8 cellular contexts compared by ENCODE assay signal in the genomic region with DNA sequence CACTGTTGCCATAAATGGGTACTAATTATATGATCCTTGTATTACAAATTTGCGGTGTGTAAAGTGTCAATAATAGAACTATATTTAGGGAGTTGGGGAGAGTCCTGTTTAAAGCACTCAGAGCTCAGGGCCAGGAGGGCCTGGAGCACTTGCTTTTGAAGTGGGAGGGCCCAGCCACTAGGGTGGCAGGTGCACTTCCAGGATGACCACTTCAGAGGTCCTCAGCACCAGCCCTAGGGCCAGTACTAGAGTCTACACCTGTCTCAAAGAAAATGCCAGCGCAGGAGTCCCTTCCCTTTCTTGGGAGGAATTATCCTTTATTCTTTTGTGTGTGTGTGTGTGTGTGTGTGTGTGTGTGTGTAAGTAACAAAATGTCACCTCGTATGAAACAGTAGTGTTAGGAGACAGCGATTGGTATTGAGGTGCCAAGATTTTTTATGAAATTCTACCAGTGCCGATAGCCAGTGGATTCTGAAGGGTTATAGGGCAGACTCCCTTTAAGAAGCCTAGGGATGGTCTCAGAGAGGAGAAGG. TPM values are rescaled to one million over a fixed set of nuclear protein-coding genes. Genes with fewer than 3 reads are reported as not detected.
A peak's percentile ranks its signal among the peaks of the same experiment; 100 is the strongest.
DNase-seq lines count a peak whose midpoint lies in the region; ATAC-seq and TF ChIP-seq lines count a peak whose summit lies in the region.

No MANE protein-coding gene starts in this region.

- DNase-seq in GM12865 (ENCODE audit: low read depth) (peak; percentile 32), OCI-LY7 (ENCODE audit: low spot score) (peak; percentile 14), epithelial cell of proximal tubule (ENCODE audit: low read depth) (no peak), sciatic nerve (ENCODE audit: low spot score) (no peak), posterior vena cava (ENCODE audit: low spot score) (no peak), HUDEP-2 (lab: John Stamatoyannopoulos, UW; ENCODE audit: unreplicated experiment in 76 of 76) (no peak), SHP77 treated with DMSO at 0.1 percent for 48 hours (lab: John Stamatoyannopoulos, UW) (no peak)

- no peaks in the 10 kb centered on the region for H3K9me2 ChIP-seq in OCI-LY7 (ENCODE audit: insufficient read depth, low read length)

- H2AFZ ChIP-seq in OCI-LY7 (ENCODE audit: low read length), result peak overlapping the region; percentile 60

- peak; percentile 1 for ATAC-seq in sciatic nerve
- no peak for ATAC-seq in HG03469 (IDR thresholded peaks at IDR 0.05; ENCODE audit: unreplicated experiment)

- no peaks in the 10 kb centered on the region for H4K20me1 ChIP-seq in OCI-LY7 (ENCODE audit: insufficient read depth, low read length)

- H3K9me3 ChIP-seq in OCI-LY7 (ENCODE audit: low read length), result no peaks in the 10 kb centered on the region

- BruUV-seq in OCI-LY7 (replicated peaks; lab: Mats Ljungman, UMichigan), result TSS peak; percentile 76

- H3K27ac ChIP-seq in OCI-LY7 (ENCODE audit: low read depth, low read length, poor library complexity, severe bottlenecking), result peak overlapping the region; percentile 32

- intact Hi-C loops in OCI-LY7 (cut with micrococcal nuclease; ENCODE audit: unreplicated experiment), result loop anchor here (10.0 kb wide), 2 partner anchors 216 to 416 kb away; partner anchors contain the start of genes ABHD15 and TP53I13
- intact Hi-C loops in sciatic nerve (cut with DNase I), result loop anchor here (5.0 kb wide), 2 partner anchors 34 to 69 kb away; partner anchors contain the start of gene MYO18A
- intact Hi-C loops in posterior vena cava (cut with DNase I), result loop anchor here in 1 of 2 donors (2.0 to 5.0 kb wide), 3 partner anchors 34 to 144 kb away; partner anchors contain the start of genes MYO18A and NUFIP2

- no peaks in the 10 kb centered on the region for H3K36me3 ChIP-seq in OCI-LY7 (ENCODE audit: insufficient read depth, low read length)

- H3K79me2 ChIP-seq in OCI-LY7 (ENCODE audit: insufficient read depth, low read depth, low read length), result no peaks in the 10 kb centered on the region

- CTCF ChIA-PET in OCI-LY7 (lab: Charles Lee; ENCODE audit: unreplicated experiment), result interaction anchor here (0.5 to 2.5 kb wide), 7 partner anchors 22 to 72 kb away, joined by 3 to 23 read pairs (median 6); partner anchors contain the start of gene MYO18A

- peaks cover 51% of the 10 kb centered on the region for H3K4me1 ChIP-seq in OCI-LY7 (ENCODE audit: insufficient read depth, low read length, poor library complexity, severe bottlenecking)

- POLR2A ChIA-PET in OCI-LY7 (lab: Charles Lee), result interaction anchor here (0.6 to 2.9 kb wide), 16 partner anchors 8 to 205 kb away, joined by 3 to 8 read pairs (median 5); partner anchors contain the start of gene MYO18A

- H3K4me3 ChIP-seq in GM12865 (ENCODE audit: low read depth, low read length), result peak overlapping the region; percentile 57
- peak overlapping the region; percentile 58 for H3K4me3 ChIP-seq in OCI-LY7 (ENCODE audit: low read depth, low read length, poor library complexity, severe bottlenecking)
- H3K4me3 ChIP-seq in epithelial cell of proximal tubule (ENCODE audit: low read depth, low read length), result peak overlapping the region; percentile 66

- TF ChIP-seq CTCF in GM12865 (IDR thresholded peaks at IDR 0.05; ENCODE audit: insufficient read depth, low read depth, low read length, missing control alignments) (no peak), OCI-LY7 (conservative IDR thresholded peaks at IDR 0.05; ENCODE audit: low read length) (no peak), epithelial cell of proximal tubule (conservative IDR thresholded peaks at IDR 0.05; ENCODE audit: low read depth, low read length) (no peak)

- H3K4me2 ChIP-seq in OCI-LY7 (ENCODE audit: low read length), result peak overlapping the region; percentile 75

RNA-seq across cellular contexts. Expression of gene MYO18A, which starts 31.9 kb away (rescaled TPM):
- 124 and 131 TPM in 2 replicates for total RNA-seq in OCI-LY7 (2014; rRNA removed; shearing (Covaris generic))
- 128 and 143 TPM in 2 replicates for total RNA-seq in OCI-LY7 (2022)
- 23.5 and 34.2 TPM in 2 replicates for total RNA-seq in epithelial cell of proximal tubule
- 109 TPM for total RNA-seq in sciatic nerve
- total RNA-seq in posterior vena cava, result 10 to 100 TPM; 76.3 to 87.9 TPM

Comparison
In these comparisons a context has a peak if more than half of its experiments do, and no peak if none do; other contexts are left out.
1. DNase-seq: peak in GM12865 (single experiment) and OCI-LY7 (single experiment); none in epithelial cell of proximal tubule (single experiment), sciatic nerve (single experiment), posterior vena cava (single experiment), HUDEP-2 (0 of 76) and SHP77 treated with DMSO at 0.1 percent for 48 hours (single experiment).
2. Peak in every context shown above with its lines, with median percentiles within 50 percentile points of each other: H3K4me3 ChIP-seq.